ENCODE assay signal across 8 cellular contexts in the genomic region with DNA sequence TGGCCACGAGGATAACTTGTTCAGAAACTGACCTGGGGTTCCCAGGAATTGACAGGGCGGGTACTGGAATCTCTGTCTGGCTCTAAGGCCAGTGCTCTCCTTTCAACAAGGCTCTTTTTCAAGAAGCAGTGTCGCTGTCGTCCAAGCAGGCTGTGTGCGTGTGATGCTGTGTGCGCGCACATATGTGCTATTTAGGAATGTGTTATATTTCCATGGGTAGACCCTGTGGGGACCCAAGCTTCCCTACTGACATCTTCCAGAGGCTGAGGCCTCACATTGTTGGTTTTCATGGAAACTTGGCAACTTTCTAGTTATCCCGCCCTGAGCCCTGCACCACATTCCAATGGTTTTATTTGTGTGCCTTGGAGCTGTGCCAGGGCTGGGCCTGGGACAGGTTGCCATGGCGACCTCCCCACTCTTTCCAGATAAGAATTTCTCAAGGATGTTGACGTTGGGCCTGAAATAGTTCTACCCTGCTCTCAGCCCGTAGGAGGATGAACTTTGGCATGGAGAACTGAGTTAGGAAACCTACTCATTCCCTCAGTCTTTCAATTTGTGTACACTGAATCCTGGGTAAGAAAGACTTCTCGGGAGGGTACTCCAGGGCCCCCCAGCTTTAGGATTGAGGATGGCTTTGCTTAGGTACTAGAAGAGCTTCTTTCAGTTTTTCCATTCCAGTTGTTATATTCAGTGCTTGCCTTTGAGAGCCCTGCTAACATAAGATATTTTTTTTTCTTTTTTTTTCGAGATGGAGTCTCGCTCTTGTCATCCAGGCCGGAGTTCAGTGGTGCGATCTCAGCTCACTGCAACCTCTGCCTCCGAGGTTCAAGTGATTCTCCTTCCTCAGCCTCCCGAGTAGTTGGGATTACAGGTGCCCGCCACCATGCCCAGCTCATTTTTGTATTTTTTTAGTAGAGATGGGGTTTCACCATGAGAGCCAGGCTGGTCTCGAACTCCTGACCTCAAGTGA. TPM values are rescaled to one million over a fixed set of nuclear protein-coding genes. Genes with fewer than 3 reads are reported as not detected.
DNase-seq lines count a peak whose midpoint lies in the region; ATAC-seq and TF ChIP-seq lines count a peak whose summit lies in the region.

No MANE protein-coding gene starts in this region.

- H3K79me2 ChIP-seq in Karpas-422 (ENCODE audit: low read length) = no peaks in the 10 kb centered on the region

- H3K27me3 ChIP-seq in AG04450 (ENCODE audit: control insufficient read depth, insufficient read depth, low read length) (no peaks in the 10 kb centered on the region), spleen (replicated peaks in 1 of 7) (no peaks in the 10 kb centered on the region), Karpas-422 (ENCODE audit: low read length) (no peaks in the 10 kb centered on the region)

- DNase-seq in AG04450 (ENCODE audit: low read depth, low spot score) (peak; percentile 99), M059J (ENCODE audit: low read depth) (peak; percentile 99), cerebellar cortex (ENCODE audit: low spot score) (peak; percentile 67), kidney glomerular epithelial cell (lab: John Stamatoyannopoulos, UW) (peak; percentile 99), spleen (no peak), NCI-H1436 (lab: John Stamatoyannopoulos, UW) (no peak), Karpas-422 (no peak)

- TF ChIP-seq CTCF in AG04450 (IDR thresholded peaks at IDR 0.05; ENCODE audit: low read depth, low read length) = no peak
- TF ChIP-seq CTCF in spleen (IDR thresholded peaks at IDR 0.05 in 8 of 11, conservative IDR thresholded peaks at IDR 0.05 in 3 of 11) = no peak

- TF ChIP-seq POLR2A in spleen (IDR thresholded peaks at IDR 0.05) = no peak

- H3K9me3 ChIP-seq in AG04450 (ENCODE audit: control insufficient read depth, insufficient read depth, low read length) (no peaks in the 10 kb centered on the region), spleen (no peaks in the 10 kb centered on the region), Karpas-422 (ENCODE audit: low read length) (no peaks in the 10 kb centered on the region)

- CTCF ChIA-PET in AG04450 (lab: Charles Lee) = interaction anchor here (0.9 to 1.4 kb wide), 3 partner anchors 9 to 131 kb away, joined by 4 to 5 read pairs (median 4); no protein-coding TSS in a partner anchor

- H3K36me3 ChIP-seq in spleen (no peaks in the 10 kb centered on the region), Karpas-422 (ENCODE audit: insufficient read depth, low read length) (no peaks in the 10 kb centered on the region)

- no peaks in the 10 kb centered on the region for H4K20me1 ChIP-seq in Karpas-422 (ENCODE audit: insufficient read depth, low read depth, low read length)

- no peak for ATAC-seq in HG03565 (IDR thresholded peaks at IDR 0.05; ENCODE audit: unreplicated experiment)

- WGBS in spleen, 5 donors = 68 to 85% (median 80%) methylated on average over 20 of the region's 20 CpGs

- no peaks in the 10 kb centered on the region for H3K9me2 ChIP-seq in Karpas-422 (replicated peaks; ENCODE audit: insufficient read depth, low read length)

- POLR2A ChIA-PET in AG04450 (lab: Yijun Ruan, JAX) = interaction anchor here (0.5 to 1.8 kb wide), 9 partner anchors 9 to 1094 kb away, joined by 3 to 7 read pairs (median 4); partner anchors contain the start of gene SRSF10

- H2AFZ ChIP-seq in Karpas-422 (ENCODE audit: low read length) = no peak overlapping the region

- H3K4me1 ChIP-seq in spleen (peaks cover 0 to 14% (median 0%) of the 10 kb centered on the region in 6 donors), Karpas-422 (ENCODE audit: low read length) (0 out of 2 replicates have a peak, but pooled peaks cover 3% of the 10 kb centered on the region)

- H3K27ac ChIP-seq in AG04450 (ENCODE audit: low read depth, low read length) (peak overlapping the region; percentile 97), spleen (peak overlapping the region; percentile 2 to 76 (median 68)), Karpas-422 (ENCODE audit: low read length) (no peak overlapping the region)

- intact Hi-C loops in spleen (cut with DNase I; ENCODE audit: low total_unique reads) = no loop called here

- H3K4me3 ChIP-seq in AG04450 (ENCODE audit: low read depth, low read length) (peak overlapping the region; percentile 34; the same call in 1 of the 2 replicates), spleen (no peak overlapping the region), Karpas-422 (ENCODE audit: low read length) (no peak overlapping the region)

- H3K4me2 ChIP-seq in Karpas-422 (ENCODE audit: low read depth, low read length, poor library complexity, severe bottlenecking) = no peak overlapping the region

- no peak overlapping the region for H3K9ac ChIP-seq in Karpas-422 (ENCODE audit: low read length)

RNA-seq across cellular contexts. Expression of gene SRSF10, which starts 38.8 kb away (rescaled TPM):
- polyA plus RNA-seq in AG04450 (2011; rRNA removed) = 98.7 and 140 TPM in 2 replicates
- 54.5 and 83.9 TPM in 2 replicates for polyA minus RNA-seq in AG04450 (2011; rRNA and poly(A)+ RNA removed)
- 74.6 and 108 TPM in 2 replicates for total RNA-seq in M059J (2014; rRNA removed; shearing (Covaris generic))
- 100 to 1,000 TPM in 4 of 7 donors, 10 to 100 TPM in 3; 89.4 to 146 (median 102) TPM for total RNA-seq in spleen
- polyA plus RNA-seq in spleen = 10 to 100 TPM; 54.5 to 65.9 (median 64.0) TPM
- 87.6 and 150 TPM in 2 replicates for total RNA-seq in Karpas-422 (2014; rRNA removed; shearing (Covaris generic); ENCODE audit: low replicate concordance)

RNA-seq across cellular contexts. Expression of gene PNRC2, which starts 59.3 kb away (rescaled TPM):
- polyA plus RNA-seq in AG04450 (2011; rRNA removed) (96.0 and 107 TPM in 2 replicates), spleen (100 to 1,000 TPM in 2 of 3 donors, 10 to 100 TPM in 1; 83.0 to 114 (median 111) TPM)
- polyA minus RNA-seq in AG04450 (2011; rRNA and poly(A)+ RNA removed) = 31.3 and 145 TPM in 2 replicates
- 89.5 and 148 TPM in 2 replicates for total RNA-seq in M059J (2014; rRNA removed; shearing (Covaris generic))
- total RNA-seq in spleen = 100 to 1,000 TPM in 6 of 7 donors, 10 to 100 TPM in 1; 87.3 to 127 (median 120) TPM
- 114 and 140 TPM in 2 replicates for total RNA-seq in Karpas-422 (2014; rRNA removed; shearing (Covaris generic); ENCODE audit: low replicate concordance)

Comparison
In these comparisons a context has a peak if more than half of its experiments do, and no peak if none do; other contexts are left out.
1. DNase-seq: peak in AG04450 (single experiment), M059J (single experiment), cerebellar cortex (single experiment) and kidney glomerular epithelial cell (single experiment); none in spleen (single experiment), NCI-H1436 (single experiment) and Karpas-422 (single experiment).